20 cellular contexts compared by ENCODE assay signal in genomic region chr4:80417019-80417418, GRCh38.
"Had no signal": no experiment of that assay in that cellular context is flagged by ENCODE, and none has a peak within 500 bp of the region (broad histone marks: within the 10 kb centered on the region; RNA-seq: fewer than 3 reads in every experiment).

No MANE protein-coding gene starts in this region.

- H3K9me3 ChIP-seq: SK-N-SH had no signal

- H3K27ac ChIP-seq: KMS-11, RWPE1 had no signal

- H3K4me2 ChIP-seq: KMS-11, SK-N-SH had no signal

- ATAC-seq: HepG2, Panc1, PC-3 had no signal

- FAIRE-seq: HepG2 had no signal

- DNase-seq: IMR-90, Kasumi-1, MM.1S, NCI-H1092 treated with DMSO at 0.1 percent for 48 hours, NCI-H1436 treated with DMSO at 0.1 percent for 48 hours, NCI-H1694, NCI-H187 treated with DMSO at 0.1 percent for 48 hours, NCI-H2029 treated with DMSO at 0.1 percent for 48 hours, NCI-H2171 treated with DMSO at 0.1 percent for 48 hours, NCI-H524, NCI-H526 treated with DMSO at 0.1 percent for 48 hours, NCI-H748 treated with DMSO at 0.1 percent for 48 hours, PC-3, SHP77, SK-N-SH, SW 1271 had no signal

- H3K9ac ChIP-seq: KMS-11, SK-N-SH had no signal
